Comparison of ENCODE assay signal across 29 cellular contexts in genomic region chr18:45378308-45378707, GRCh38.
"Had no signal": no experiment of that assay in that cellular context is flagged by ENCODE, and none has a peak within 500 bp of the region (broad histone marks: within the 10 kb centered on the region; RNA-seq: fewer than 3 reads in every experiment).

No MANE protein-coding gene starts in this region.

- H3K4me1 ChIP-seq: stomach, suprapubic skin, testis, thyroid gland, tibial artery, tibial nerve, transverse colon, upper lobe of left lung, upper lobe of right lung, uterus, vagina had no signal

- FAIRE-seq: urothelium cell line had no signal

- H3K36me3 Mint-ChIP-seq: stimulated activated effector memory CD8-positive, alpha-beta T cell treated with anti-CD3 and anti-CD28 coated beads, Interleukin-12 subunit alpha, Interleukin-12 subunit beta, amount 100 ng/mL, for 72 hours; stimulated activated memory B cell treated with anti-CD40 and anti-IgM and Interleukin-4, amounts not matched to agents 10 μg/mL and 1 μg/mL and 100 μg/mL, for 72 hours; stimulated activated naive B cell treated with anti-CD40 and anti-IgM and Interleukin-4, amounts not matched to agents 10 μg/mL and 1 μg/mL and 100 μg/mL, for 72 hours had no signal

- H3K27me3 ChIP-seq: stomach, suprapubic skin, testis, thyroid gland, tibial artery, tibial nerve, transverse colon, upper lobe of left lung, upper lobe of right lung, uterus, vagina had no signal

- H3K4me1 Mint-ChIP-seq: stimulated activated effector memory CD8-positive, alpha-beta T cell treated with anti-CD3 and anti-CD28 coated beads, Interleukin-12 subunit alpha, Interleukin-12 subunit beta, amount 100 ng/mL, for 72 hours had no signal

- H3K27ac ChIP-seq: stomach, suprapubic skin, testis, thoracic aorta, thyroid gland, tibial artery, tibial nerve, transverse colon, upper lobe of left lung, upper lobe of right lung, uterus, vagina had no signal

- H3K4me3 ChIP-seq: stomach, suprapubic skin, testis, thoracic aorta, thyroid gland, tibial artery, tibial nerve, transverse colon, upper lobe of left lung, upper lobe of right lung, uterus, vagina had no signal

- H3K36me3 ChIP-seq: stomach, suprapubic skin, thoracic aorta, thyroid gland, tibial artery, tibial nerve, transverse colon, upper lobe of left lung, upper lobe of right lung, uterus, vagina had no signal

- H3K9me3 ChIP-seq: stomach, suprapubic skin, testis, thoracic aorta, thyroid gland, tibial artery, tibial nerve, transverse colon, upper lobe of left lung, upper lobe of right lung, uterus, vagina had no signal

- H3K9me3 Mint-ChIP-seq: stimulated activated effector memory CD8-positive, alpha-beta T cell treated with anti-CD3 and anti-CD28 coated beads, Interleukin-12 subunit alpha, Interleukin-12 subunit beta, amount 100 ng/mL, for 72 hours; stimulated activated memory B cell treated with anti-CD40 and anti-IgM and Interleukin-4, amounts not matched to agents 10 μg/mL and 1 μg/mL and 100 μg/mL, for 72 hours; stimulated activated naive B cell treated with anti-CD40 and anti-IgM and Interleukin-4, amounts not matched to agents 10 μg/mL and 1 μg/mL and 100 μg/mL, for 72 hours; stimulated activated naive CD8-positive, alpha-beta T cell treated with anti-CD3 and anti-CD28 coated beads, Interleukin-15, amount 100 ng/mL, for 72 hours; stimulated activated naive CD8-positive, alpha-beta T cell treated with anti-CD3 and anti-CD28 coated beads, Interleukin-15, Interleukin-2, amounts not matched to agents 100 ng/mL and 50 ng/mL, for 24 hours had no signal

- H3K4me3 Mint-ChIP-seq: stimulated activated effector memory CD8-positive, alpha-beta T cell treated with anti-CD3 and anti-CD28 coated beads, Interleukin-12 subunit alpha, Interleukin-12 subunit beta, amount 100 ng/mL, for 72 hours; stimulated activated memory B cell treated with anti-CD40 and anti-IgM and Interleukin-4, amounts not matched to agents 10 μg/mL and 1 μg/mL and 100 μg/mL, for 72 hours; stimulated activated naive B cell treated with anti-CD40 and anti-IgM and Interleukin-4, amounts not matched to agents 10 μg/mL and 1 μg/mL and 100 μg/mL, for 72 hours; stimulated activated naive CD8-positive, alpha-beta T cell treated with anti-CD3 and anti-CD28 coated beads, Interleukin-15, amount 100 ng/mL, for 72 hours; stimulated activated naive CD8-positive, alpha-beta T cell treated with anti-CD3 and anti-CD28 coated beads, Interleukin-15, Interleukin-2, amounts not matched to agents 100 ng/mL and 50 ng/mL, for 24 hours; type B pancreatic cell had no signal

- DNase-seq: stimulated activated CD4-positive, alpha-beta T cell treated with anti-CD3 and anti-CD28 coated beads, Interleukin-2, amount 100 ng/mL, for 48 hours; stimulated activated CD4-positive, alpha-beta T cell treated with anti-CD3 and anti-CD28 coated beads, Interleukin-4, amount 100 ng/mL, for 1 hour; stimulated activated CD4-positive, alpha-beta T cell treated with anti-CD3 and anti-CD28 coated beads, Interleukin-4, amount 100 ng/mL, for 24 hours; stimulated activated CD4-positive, alpha-beta T cell treated with anti-CD3 and anti-CD28 coated beads, Interleukin-4, amount 100 ng/mL, for 4 hours; stimulated activated CD8-positive, alpha-beta memory T cell treated with anti-CD3 and anti-CD28 coated beads, Interleukin-4, amount 100 ng/mL, for 48 hours; stimulated activated naive B cell treated with anti-CD40 and anti-IgM and Interleukin-4, amounts not matched to agents 10 μg/mL and 1 μg/mL and 100 μg/mL, for 72 hours; stimulated activated naive CD4-positive, alpha-beta T cell; stimulated activated naive CD4-positive, alpha-beta T cell treated with Interleukin-2 at 50 U/mL for 16 hours; stimulated activated naive CD8-positive, alpha-beta T cell treated with anti-CD3 and anti-CD28 coated beads, Interleukin-15, amount 100 ng/mL, for 72 hours; stimulated activated naive CD8-positive, alpha-beta T cell treated with anti-CD3 and anti-CD28 coated beads, Interleukin-15, Interleukin-2, amounts not matched to agents 100 U/mL and 50 U/mL, for 24 hours; stomach; substantia nigra; testis; thyroid gland; tibial artery; transverse colon; trophoblast cell; upper lobe of left lung; upper lobe of right lung; uterus had no signal

- H3K27ac Mint-ChIP-seq: stimulated activated effector memory CD8-positive, alpha-beta T cell treated with anti-CD3 and anti-CD28 coated beads, Interleukin-12 subunit alpha, Interleukin-12 subunit beta, amount 100 ng/mL, for 72 hours; stimulated activated memory B cell treated with anti-CD40 and anti-IgM and Interleukin-4, amounts not matched to agents 10 μg/mL and 1 μg/mL and 100 μg/mL, for 72 hours; stimulated activated naive B cell treated with anti-CD40 and anti-IgM and Interleukin-4, amounts not matched to agents 10 μg/mL and 1 μg/mL and 100 μg/mL, for 72 hours; stimulated activated naive CD8-positive, alpha-beta T cell treated with anti-CD3 and anti-CD28 coated beads, Interleukin-15, amount 100 ng/mL, for 72 hours; stimulated activated naive CD8-positive, alpha-beta T cell treated with anti-CD3 and anti-CD28 coated beads, Interleukin-15, Interleukin-2, amounts not matched to agents 100 ng/mL and 50 ng/mL, for 24 hours; type B pancreatic cell had no signal

- ATAC-seq: stimulated activated effector memory CD8-positive, alpha-beta T cell treated with anti-CD3 and anti-CD28 coated beads, Interleukin-12 subunit alpha, Interleukin-12 subunit beta, amount 100 ng/mL, for 72 hours; stimulated activated memory B cell treated with anti-CD40 and anti-IgM and Interleukin-4, amounts not matched to agents 10 μg/mL and 1 μg/mL and 100 μg/mL, for 72 hours; stimulated activated naive B cell treated with anti-CD40 and anti-IgM and Interleukin-4, amounts not matched to agents 10 μg/mL and 1 μg/mL and 100 μg/mL, for 72 hours; stimulated activated naive CD8-positive, alpha-beta T cell treated with anti-CD3 and anti-CD28 coated beads, Interleukin-15, amount 100 ng/mL, for 72 hours; stimulated activated naive CD8-positive, alpha-beta T cell treated with anti-CD3 and anti-CD28 coated beads, Interleukin-15, Interleukin-2, amounts not matched to agents 100 U/mL and 50 U/mL, for 24 hours; upper lobe of right lung had no signal
